In genomic region chr5:101878190-101878589, GRCh38 we compare ENCODE assay signal across 19 cellular contexts.
DNase-seq lines count a peak whose midpoint lies in the region; TF ChIP-seq lines count a peak whose summit lies in the region.
"Had no signal": no experiment of that assay in that cellular context is flagged by ENCODE, and none has a peak within 500 bp of the region (broad histone marks: within the 10 kb centered on the region; RNA-seq: fewer than 3 reads in every experiment).

No MANE protein-coding gene starts in this region.

- DNase-seq in NCI-H2196 (lab: John Stamatoyannopoulos, UW; ENCODE audit: unreplicated experiment): peak; percentile 11
- no peak for DNase-seq in NCI-H2196 treated with DMSO at 0.1 percent for 48 hours (lab: John Stamatoyannopoulos, UW; ENCODE audit: unreplicated experiment)
- DNase-seq in HEK293T (ENCODE audit: extremely low spot score): no peak
- peak; percentile 14 for DNase-seq in OCI-M1 (lab: John Stamatoyannopoulos, UW)
- DNase-seq in iPS-NIHi11 (ENCODE audit: low spot score): peak; percentile 7
- no peak for DNase-seq in NCI-H2171 treated with DMSO at 0.1 percent for 48 hours (lab: John Stamatoyannopoulos, UW)
- DNase-seq in NCI-H1694 treated with DMSO at 0.1 percent for 48 hours (lab: John Stamatoyannopoulos, UW): no peak
- DNase-seq in NCI-H748 (lab: John Stamatoyannopoulos, UW; ENCODE audit: unreplicated experiment): no peak
- DNase-seq: CD4-positive, CD25-positive, alpha-beta regulatory T cell; DMS53; HFFc6; IMR-90; KG1; MM.1S; NCI-H1930; NCI-H524; NCI-H82; Peyer's patch; T-cell had no signal

- CTCF ChIA-PET in HEK293T (lab: Yijun Ruan, JAX): no interaction called here

- POLR2A ChIA-PET in HEK293T (lab: Yijun Ruan, JAX): no interaction called here

TF ChIP-seq in HEK293T, 16 proteins besides CTCF, POLR2A, EP300 and RAD21:
- TF ChIP-seq BHLHE40 (IDR thresholded peaks at IDR 0.05; ENCODE audit: borderline replicate concordance) (no peak), PKNOX1 (IDR thresholded peaks at IDR 0.05) (peak; percentile 77)

Comparison
In these comparisons a context has a peak if more than half of its experiments do, and no peak if none do; other contexts are left out.
1. DNase-seq: peak in NCI-H2196 (single experiment), OCI-M1 (single experiment) and iPS-NIHi11 (single experiment); none in NCI-H2196 treated with DMSO at 0.1 percent for 48 hours (single experiment), HEK293T (single experiment), NCI-H2171 treated with DMSO at 0.1 percent for 48 hours (single experiment), NCI-H1694 treated with DMSO at 0.1 percent for 48 hours (single experiment) and NCI-H748 (single experiment).